In genomic region chr20:61719691-61720347, GRCh38 we compare ENCODE assay signal across 9 cellular contexts.
DNase-seq lines count a peak whose midpoint lies in the region; ATAC-seq lines count a peak whose summit lies in the region.
"Had no signal": no experiment of that assay in that cellular context is flagged by ENCODE, and none has a peak within 500 bp of the region (broad histone marks: within the 10 kb centered on the region; RNA-seq: fewer than 3 reads in every experiment).

No MANE protein-coding gene starts in this region.

- no peaks in the 10 kb centered on the region for H3K36me3 Mint-ChIP-seq in activated T-helper 1 cell treated with anti-CD3 and anti-CD28 coated beads, Interleukin-12 subunit alpha, Interleukin-12 subunit beta, Interleukin-2, Interleukin-4 antibody, amounts not matched to agents 30 ng/mL and 10 ng/mL and 1 ng/mL, durations not matched to agents 14 hours and 24 hours and 36 hours (ENCODE audit: low read depth)
- H3K36me3 Mint-ChIP-seq in memory B cell: no peaks in the 10 kb centered on the region

- ATAC-seq in memory B cell (ENCODE audit: low read depth): no peak

- peak overlapping the region; percentile 90 for H3K27ac Mint-ChIP-seq in activated T-helper 1 cell treated with anti-CD3 and anti-CD28 coated beads, Interleukin-12 subunit alpha, Interleukin-12 subunit beta, Interleukin-2, Interleukin-4 antibody, amounts not matched to agents 30 ng/mL and 10 ng/mL and 1 ng/mL, durations not matched to agents 14 hours and 24 hours and 36 hours
- no peak overlapping the region for H3K27ac Mint-ChIP-seq in memory B cell

- H3K27me3 Mint-ChIP-seq in activated T-helper 1 cell treated with anti-CD3 and anti-CD28 coated beads, Interleukin-12 subunit alpha, Interleukin-12 subunit beta, Interleukin-2, Interleukin-4 antibody, amounts not matched to agents 30 ng/mL and 10 ng/mL and 1 ng/mL, durations not matched to agents 14 hours and 24 hours and 36 hours (ENCODE audit: insufficient read depth): no peaks in the 10 kb centered on the region
- peaks cover 3% of the 10 kb centered on the region for H3K27me3 Mint-ChIP-seq in memory B cell

- intact Hi-C loops in activated T-helper 1 cell treated with anti-CD3 and anti-CD28 coated beads, Interleukin-12 subunit alpha, Interleukin-12 subunit beta, Interleukin-2, Interleukin-4 antibody, amounts not matched to agents 30 ng/mL and 10 ng/mL and 1 ng/mL, durations not matched to agents 14 hours and 24 hours and 36 hours (cut with micrococcal nuclease): no loop called here

- DNase-seq in T-helper 1 cell: peak in 4 of 5 donors; percentile 11 to 32 (median 31)
- peak; percentile 58 for DNase-seq in activated T-helper 1 cell treated with anti-CD3 and anti-CD28 coated beads, Interleukin-12 subunit alpha, Interleukin-12 subunit beta, Interleukin-2, Interleukin-4 antibody, amounts not matched to agents 30 ng/mL and 10 ng/mL and 1 ng/mL, durations not matched to agents 14 hours and 24 hours and 36 hours (ENCODE audit: low spot score)
- DNase-seq in memory B cell (ENCODE audit: low spot score in 2 of 2): no peak
- DNase-seq in stimulated activated CD8-positive, alpha-beta memory T cell treated with anti-CD3 and anti-CD28 coated beads, Interleukin-2, amount 100 ng/mL, for 48 hours (ENCODE audit: low read depth in 2 of 2): peak; percentile 3 to 30
- no peak for DNase-seq in germinal center (ENCODE audit: low spot score)
- no peak for DNase-seq in SHP77 treated with DMSO at 0.1 percent for 48 hours (lab: John Stamatoyannopoulos, UW)
- no peak for DNase-seq in iPS-NIHi7 (ENCODE audit: extremely low spot score)
- DNase-seq in NCI-H187 (lab: John Stamatoyannopoulos, UW): no peak
- DNase-seq: NCI-H82 had no signal

- H3K4me3 Mint-ChIP-seq in activated T-helper 1 cell treated with anti-CD3 and anti-CD28 coated beads, Interleukin-12 subunit alpha, Interleukin-12 subunit beta, Interleukin-2, Interleukin-4 antibody, amounts not matched to agents 30 ng/mL and 10 ng/mL and 1 ng/mL, durations not matched to agents 14 hours and 24 hours and 36 hours: peak overlapping the region; percentile 83
- peak overlapping the region; percentile 2 for H3K4me3 Mint-ChIP-seq in memory B cell

- no peaks in the 10 kb centered on the region for H3K9me3 Mint-ChIP-seq in activated T-helper 1 cell treated with anti-CD3 and anti-CD28 coated beads, Interleukin-12 subunit alpha, Interleukin-12 subunit beta, Interleukin-2, Interleukin-4 antibody, amounts not matched to agents 30 ng/mL and 10 ng/mL and 1 ng/mL, durations not matched to agents 14 hours and 24 hours and 36 hours
- H3K9me3 Mint-ChIP-seq in memory B cell: no peaks in the 10 kb centered on the region

- peaks cover 11% of the 10 kb centered on the region for H3K4me1 Mint-ChIP-seq in activated T-helper 1 cell treated with anti-CD3 and anti-CD28 coated beads, Interleukin-12 subunit alpha, Interleukin-12 subunit beta, Interleukin-2, Interleukin-4 antibody, amounts not matched to agents 30 ng/mL and 10 ng/mL and 1 ng/mL, durations not matched to agents 14 hours and 24 hours and 36 hours (ENCODE audit: low read depth)
- no peaks in the 10 kb centered on the region for H3K4me1 Mint-ChIP-seq in memory B cell

Comparison
In these comparisons a context has a peak if more than half of its experiments do, and no peak if none do; other contexts are left out.
1. DNase-seq: peak in T-helper 1 cell (4 of 5), activated T-helper 1 cell treated with anti-CD3 and anti-CD28 coated beads, Interleukin-12 subunit alpha, Interleukin-12 subunit beta, Interleukin-2, Interleukin-4 antibody, amounts not matched to agents 30 ng/mL and 10 ng/mL and 1 ng/mL, durations not matched to agents 14 hours and 24 hours and 36 hours (single experiment) and stimulated activated CD8-positive, alpha-beta memory T cell treated with anti-CD3 and anti-CD28 coated beads, Interleukin-2, amount 100 ng/mL, for 48 hours (2 of 2); none in memory B cell (0 of 2), germinal center (single experiment), SHP77 treated with DMSO at 0.1 percent for 48 hours (single experiment), iPS-NIHi7 (single experiment) and NCI-H187 (0 of 2).